Comparison of ENCODE assay signal across 24 cellular contexts in the genomic region with DNA sequence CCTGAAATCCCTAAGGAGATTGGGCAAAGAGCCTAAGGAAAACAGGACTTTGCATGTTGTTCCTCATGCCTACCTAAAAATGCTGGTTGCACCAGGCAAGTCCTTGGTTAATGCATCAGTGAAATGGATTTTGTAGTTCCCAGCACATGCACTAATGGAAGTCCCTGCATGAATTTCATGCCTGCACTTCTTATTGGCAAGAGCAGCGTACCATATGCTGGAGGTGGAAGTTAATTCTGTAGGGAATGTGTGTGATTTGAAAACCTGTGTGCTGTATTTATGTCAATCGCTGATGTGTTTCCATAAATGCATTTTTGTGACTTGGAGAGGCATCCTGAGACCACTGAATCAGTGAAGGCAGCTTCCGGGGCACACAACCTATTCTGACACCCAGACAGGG.
"Had no signal": no experiment of that assay in that cellular context is flagged by ENCODE, and none has a peak within 500 bp of the region (broad histone marks: within the 10 kb centered on the region; RNA-seq: fewer than 3 reads in every experiment).

No MANE protein-coding gene starts in this region.

- H3K36me3 ChIP-seq: transverse colon, vagina had no signal

- DNase-seq: activated CD4-positive, alpha-beta T cell treated with anti-CD3 and anti-CD28 coated beads for 4 hours; activated CD4-positive, alpha-beta T cell treated with anti-CD3 and anti-CD28 coated beads, Interleukin-2, amount 50 U/mL, for 48 hours; activated CD4-positive, CD25-positive, alpha-beta regulatory T cell; activated effector memory CD4-positive, alpha-beta T cell treated with Interleukin-2 at 50 U/mL for 16 hours; activated naive CD4-positive, alpha-beta T cell treated with anti-CD3 and anti-CD28 coated beads for 36 hours; activated naive CD8-positive, alpha-beta T cell treated with anti-CD3 and anti-CD28 coated beads, Interleukin-2, amount 10 ng/mL, durations not matched to agents 7 days and 5 days; activated T-cell treated with anti-CD3 and anti-CD28 coated beads, Interleukin-2, amount 50 U/mL, for 48 hours; amniotic stem cell; effector CD8-positive, alpha-beta T cell; foreskin keratinocyte; left ventricle myocardium superior; mammary epithelial cell; posterior cingulate gyrus; small intestine; stimulated activated CD4-positive, alpha-beta T cell treated with anti-CD3 and anti-CD28 coated beads, Interleukin-15, amount 100 ng/mL, for 24 hours; stimulated activated CD4-positive, alpha-beta T cell treated with anti-CD3 and anti-CD28 coated beads, Interleukin-2, amount 100 ng/mL, for 48 hours; stimulated activated CD8-positive, alpha-beta memory T cell treated with anti-CD3 and anti-CD28 coated beads, Interleukin-4, amount 100 ng/mL, for 48 hours; stimulated activated naive B cell treated with anti-CD40 and anti-IgM and Interleukin-4, amounts not matched to agents 10 μg/mL and 1 μg/mL and 100 μg/mL, for 72 hours; T-helper 17 cell; transverse colon had no signal

- H3K4me1 Mint-ChIP-seq: stimulated activated naive B cell treated with anti-CD40 and anti-IgM and Interleukin-4, amounts not matched to agents 10 μg/mL and 1 μg/mL and 100 μg/mL, for 72 hours; T-helper 17 cell had no signal

- H3K27ac ChIP-seq: foreskin keratinocyte, hepatocyte, transverse colon, vagina had no signal

- H3K27me3 Mint-ChIP-seq: stimulated activated naive B cell treated with anti-CD40 and anti-IgM and Interleukin-4, amounts not matched to agents 10 μg/mL and 1 μg/mL and 100 μg/mL, for 72 hours had no signal

- H3K9me3 ChIP-seq: transverse colon, vagina had no signal

- H2AFZ ChIP-seq: hepatocyte had no signal

- H3K4me3 ChIP-seq: hepatocyte, transverse colon, vagina had no signal

- H3K36me3 Mint-ChIP-seq: activated naive CD8-positive, alpha-beta T cell treated with anti-CD3 and anti-CD28 coated beads, Interleukin-2, amount 10 ng/mL, durations not matched to agents 7 days and 5 days; stimulated activated naive B cell treated with anti-CD40 and anti-IgM and Interleukin-4, amounts not matched to agents 10 μg/mL and 1 μg/mL and 100 μg/mL, for 72 hours had no signal

- H3K4me2 ChIP-seq: hepatocyte had no signal

- FAIRE-seq: small intestine had no signal

- H3K27me3 ChIP-seq: hepatocyte, transverse colon, vagina had no signal

- H3K79me2 ChIP-seq: hepatocyte had no signal

- H3K9me3 Mint-ChIP-seq: activated naive CD4-positive, alpha-beta T cell treated with anti-CD3 and anti-CD28 coated beads for 36 hours; nephron progenitor cell had no signal

- ATAC-seq: foreskin keratinocyte; left ventricle myocardium superior; sciatic nerve; stimulated activated naive B cell treated with anti-CD40 and anti-IgM and Interleukin-4, amounts not matched to agents 10 μg/mL and 1 μg/mL and 100 μg/mL, for 72 hours; T-helper 17 cell had no signal

- H3K4me3 Mint-ChIP-seq: activated naive CD4-positive, alpha-beta T cell treated with anti-CD3 and anti-CD28 coated beads for 36 hours; activated naive CD8-positive, alpha-beta T cell treated with anti-CD3 and anti-CD28 coated beads, Interleukin-2, amount 10 ng/mL, durations not matched to agents 7 days and 5 days; stimulated activated naive B cell treated with anti-CD40 and anti-IgM and Interleukin-4, amounts not matched to agents 10 μg/mL and 1 μg/mL and 100 μg/mL, for 72 hours; T-helper 17 cell had no signal

- H3K27ac Mint-ChIP-seq: activated naive CD4-positive, alpha-beta T cell treated with anti-CD3 and anti-CD28 coated beads for 36 hours; activated naive CD8-positive, alpha-beta T cell treated with anti-CD3 and anti-CD28 coated beads, Interleukin-2, amount 10 ng/mL, durations not matched to agents 7 days and 5 days; stimulated activated naive B cell treated with anti-CD40 and anti-IgM and Interleukin-4, amounts not matched to agents 10 μg/mL and 1 μg/mL and 100 μg/mL, for 72 hours; T-helper 17 cell had no signal
